ENCODE assay signal across 1 cellular context in genomic region chr17:70128727-70129238, GRCh38.
A peak's percentile ranks its signal among the peaks of the same experiment; 100 is the strongest.
TF ChIP-seq lines count a peak whose summit lies in the region.

No MANE protein-coding gene starts in this region.

TF ChIP-seq in K562, 482 proteins besides CTCF, POLR2A, EP300 and RAD21 (continued from another document and continues in another):
- TF ChIP-seq MGA (IDR thresholded peaks at IDR 0.05): no peak; the same call in 1 of the 2 replicates
- no peak for TF ChIP-seq ZNF561 (CRISPR knock-in tag; conservative IDR thresholded peaks at IDR 0.05)
- TF ChIP-seq NR0B1 (IDR thresholded peaks at IDR 0.05; ENCODE audit: partially characterized antibody): no peak
- TF ChIP-seq MAFK (IDR thresholded peaks at IDR 0.05; ENCODE audit: low read length): no peak; the same call in 1 of the 2 replicates
- TF ChIP-seq ZC3H11A (IDR thresholded peaks at IDR 0.05; ENCODE audit: low read depth, low read length): no peak
- no peak for TF ChIP-seq CHD1 (IDR thresholded peaks at IDR 0.05; ENCODE audit: low read length)
- no peak for TF ChIP-seq CAMTA2 (CRISPR knock-in tag; conservative IDR thresholded peaks at IDR 0.05)
- TF ChIP-seq SIN3B (IDR thresholded peaks at IDR 0.05; ENCODE audit: low read depth): no peak
- no peak for TF ChIP-seq USF2 (CRISPR knock-in tag; IDR thresholded peaks at IDR 0.05)
- no peak for TF ChIP-seq ZNF146 (CRISPR knock-in tag; IDR thresholded peaks at IDR 0.05; ENCODE audit: unreplicated experiment)
- TF ChIP-seq RUNX1 (IDR thresholded peaks at IDR 0.05; ENCODE audit: low read depth): no peak
- no peak for TF ChIP-seq ILK (tag; IDR thresholded peaks at IDR 0.05; ENCODE audit: borderline replicate concordance, low read depth)
- TF ChIP-seq ZBTB43 (CRISPR knock-in tag; IDR thresholded peaks at IDR 0.05): no peak
- no peak for TF ChIP-seq ZNF274 (IDR thresholded peaks at IDR 0.05; ENCODE audit: borderline replicate concordance, low read depth, low read length)
- no peak for TF ChIP-seq ZBTB33 (CRISPR knock-in tag; IDR thresholded peaks at IDR 0.05)
- TF ChIP-seq CBX8 (IDR thresholded peaks at IDR 0.05; ENCODE audit: borderline replicate concordance, extremely low read depth, low read depth, low read length, poor library complexity, severe bottlenecking): no peak
- TF ChIP-seq MCM3 (IDR thresholded peaks at IDR 0.05): no peak
- peak; percentile 79 for TF ChIP-seq FOSL1 (tag; conservative IDR thresholded peaks at IDR 0.05)
- TF ChIP-seq E2F6 (IDR thresholded peaks at IDR 0.05; ENCODE audit: borderline replicate concordance in 1 of 2, extremely low read depth in 1 of 2, insufficient read depth in 1 of 2, insufficient read length in 1 of 2, low read depth in 1 of 2, low read length in 1 of 2, poor library complexity in 1 of 2, severe bottlenecking in 1 of 2): peak in 1 of 2 experiments; percentile 51
- no peak for TF ChIP-seq ATF2 (CRISPR knock-in tag; IDR thresholded peaks at IDR 0.05)
- TF ChIP-seq ZNF165 (CRISPR knock-in tag; IDR thresholded peaks at IDR 0.05; ENCODE audit: borderline replicate concordance): no peak
- TF ChIP-seq TAF15 (IDR thresholded peaks at IDR 0.05; ENCODE audit: low read depth, low read length): no peak
- peak; percentile 77; the same call in 1 of the 2 replicates for TF ChIP-seq ZNF175 (CRISPR knock-in tag; IDR thresholded peaks at IDR 0.05; ENCODE audit: low read depth)
- TF ChIP-seq EWSR1 (IDR thresholded peaks at IDR 0.05; ENCODE audit: borderline replicate concordance, low read depth, partially characterized antibody): no peak
- TF ChIP-seq ZBED1 (IDR thresholded peaks at IDR 0.05): no peak
- no peak for TF ChIP-seq PTRF (tag; IDR thresholded peaks at IDR 0.05)
- TF ChIP-seq CHCHD3 (CRISPR knock-in tag; IDR thresholded peaks at IDR 0.05): no peak
- TF ChIP-seq NBN (IDR thresholded peaks at IDR 0.05; ENCODE audit: low read depth): 0 out of 2 replicates have a peak, but pooled peaks have one; percentile 50
- TF ChIP-seq HES1 (IDR thresholded peaks at IDR 0.05; ENCODE audit: low read depth): no peak
- TF ChIP-seq ATF3 (IDR thresholded peaks at IDR 0.05): peak; percentile 72
- TF ChIP-seq ATF3 (CRISPR knock-in tag; conservative IDR thresholded peaks at IDR 0.05): peak; percentile 78; the same call in 1 of the 2 replicates
- TF ChIP-seq HBP1 (CRISPR knock-in tag; IDR thresholded peaks at IDR 0.05): 0 out of 2 replicates have a peak, but pooled peaks have one; percentile 38
